Comparison of ENCODE assay signal across 8 cellular contexts in genomic region chr20:16574656-16575355, GRCh38. TPM values are rescaled to one million over a fixed set of nuclear protein-coding genes. Genes with fewer than 3 reads are reported as not detected.
DNase-seq lines count a peak whose midpoint lies in the region; ATAC-seq and TF ChIP-seq lines count a peak whose summit lies in the region.

No MANE protein-coding gene starts in this region.

- ATAC-seq in GM21447 (IDR thresholded peaks at IDR 0.05; ENCODE audit: unreplicated experiment) (peak; percentile 34), SK-N-SH treated with all-trans-retinoic acid at 6 μM for 48 hours (peak; percentile 79), Right ventricle myocardium superior (ENCODE audit: poor library complexity) (peak; percentile 93)

- peak overlapping the region; percentile 52 for H3K4me3 ChIP-seq in Jurkat, Clone E6-1 (ENCODE audit: low read length)

- peak overlapping the region; percentile 91 for H3K27ac Mint-ChIP-seq in activated naive CD8-positive, alpha-beta T cell
- H3K27ac Mint-ChIP-seq in osteocyte (ENCODE audit: unreplicated experiment), result peak overlapping the region; percentile 71

- no peaks in the 10 kb centered on the region for H3K9me3 Mint-ChIP-seq in activated naive CD8-positive, alpha-beta T cell (ENCODE audit: low read depth)
- H3K9me3 Mint-ChIP-seq in osteocyte (ENCODE audit: unreplicated experiment), result no peaks in the 10 kb centered on the region

- peaks cover 2% of the 10 kb centered on the region for H3K36me3 Mint-ChIP-seq in activated naive CD8-positive, alpha-beta T cell
- no peaks in the 10 kb centered on the region for H3K36me3 Mint-ChIP-seq in osteocyte (ENCODE audit: unreplicated experiment)

- peak overlapping the region; percentile 97 for H3K4me3 Mint-ChIP-seq in activated naive CD8-positive, alpha-beta T cell
- H3K4me3 Mint-ChIP-seq in osteocyte (ENCODE audit: unreplicated experiment), result peak overlapping the region; percentile 91

- peak overlapping the region; percentile 17 for H3K27ac ChIP-seq in temporal lobe (ENCODE audit: low read depth, low read length)

- TF ChIP-seq CTCF in osteocyte (IDR thresholded peaks at IDR 0.05), result no peak

- peak; percentile 83 for DNase-seq in DMS 273 (lab: John Stamatoyannopoulos, UW; ENCODE audit: unreplicated experiment)
- DNase-seq in Jurkat, Clone E6-1 (ENCODE audit: low read depth, low spot score), result peak; percentile 69
- peak; percentile 96 for DNase-seq in Right ventricle myocardium superior
- DNase-seq in osteocyte (ENCODE audit: extremely low spot score, unreplicated experiment), result peak; percentile 93

- H3K27me3 Mint-ChIP-seq in activated naive CD8-positive, alpha-beta T cell, result no peaks in the 10 kb centered on the region
- no peaks in the 10 kb centered on the region for H3K27me3 Mint-ChIP-seq in osteocyte (ENCODE audit: unreplicated experiment)

- intact Hi-C loops in Right ventricle myocardium superior (cut with DNase I), result loop anchor here (5.0 kb wide), 1 partner anchor 157 kb away; the partner anchor contains the start of gene SNRPB2

- peaks cover 45% of the 10 kb centered on the region for H3K4me1 Mint-ChIP-seq in activated naive CD8-positive, alpha-beta T cell (ENCODE audit: low read depth)
- H3K4me1 Mint-ChIP-seq in osteocyte (ENCODE audit: unreplicated experiment), result peaks cover 31% of the 10 kb centered on the region

TF ChIP-seq in SK-N-SH treated with all-trans-retinoic acid at 6 μM for 48 hours, 23 proteins besides CTCF, POLR2A, EP300 and RAD21:
- TF ChIP-seq BACH2 (CRISPR knock-in tag; IDR thresholded peaks at IDR 0.05; ENCODE audit: borderline replicate concordance), result no peak
- TF ChIP-seq ARNTL (CRISPR knock-in tag; IDR thresholded peaks at IDR 0.05; ENCODE audit: borderline replicate concordance, low read depth), result no peak
- TF ChIP-seq, protein P1, sequence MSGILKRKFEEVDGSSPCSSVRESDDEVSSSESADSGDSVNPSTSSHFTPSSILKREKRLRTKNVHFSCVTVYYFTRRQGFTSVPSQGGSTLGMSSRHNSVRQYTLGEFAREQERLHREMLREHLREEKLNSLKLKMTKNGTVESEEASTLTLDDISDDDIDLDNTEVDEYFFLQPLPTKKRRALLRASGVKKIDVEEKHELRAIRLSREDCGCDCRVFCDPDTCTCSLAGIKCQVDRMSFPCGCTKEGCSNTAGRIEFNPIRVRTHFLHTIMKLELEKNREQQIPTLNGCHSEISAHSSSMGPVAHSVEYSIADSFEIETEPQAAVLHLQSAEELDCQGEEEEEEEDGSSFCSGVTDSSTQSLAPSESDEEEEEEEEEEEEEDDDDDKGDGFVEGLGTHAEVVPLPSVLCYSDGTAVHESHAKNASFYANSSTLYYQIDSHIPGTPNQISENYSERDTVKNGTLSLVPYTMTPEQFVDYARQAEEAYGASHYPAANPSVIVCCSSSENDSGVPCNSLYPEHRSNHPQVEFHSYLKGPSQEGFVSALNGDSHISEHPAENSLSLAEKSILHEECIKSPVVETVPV (CRISPR knock-in tag; IDR thresholded peaks at IDR 0.05), result no peak
- TF ChIP-seq PATZ1 (CRISPR knock-in tag; IDR thresholded peaks at IDR 0.05; ENCODE audit: borderline replicate concordance), result no peak
- TF ChIP-seq GLIS3 (CRISPR knock-in tag; IDR thresholded peaks at IDR 0.05), result no peak
- TF ChIP-seq OSR1 (CRISPR knock-in tag; IDR thresholded peaks at IDR 0.05), result no peak
- TF ChIP-seq RARB (CRISPR knock-in tag; IDR thresholded peaks at IDR 0.05), result no peak
- TF ChIP-seq ZFP3 (CRISPR knock-in tag; IDR thresholded peaks at IDR 0.05), result no peak
- no peak for TF ChIP-seq TOX (CRISPR knock-in tag; IDR thresholded peaks at IDR 0.05; ENCODE audit: borderline replicate concordance)
- no peak for TF ChIP-seq ZNF565 (CRISPR knock-in tag; conservative IDR thresholded peaks at IDR 0.05; ENCODE audit: low read depth)
- TF ChIP-seq SNAI2 (CRISPR knock-in tag; IDR thresholded peaks at IDR 0.05), result no peak
- no peak for TF ChIP-seq TCF4 (CRISPR knock-in tag; IDR thresholded peaks at IDR 0.05; ENCODE audit: borderline replicate concordance)
- TF ChIP-seq ZNF8 (CRISPR knock-in tag; IDR thresholded peaks at IDR 0.05), result no peak
- TF ChIP-seq ZFP30 (CRISPR knock-in tag; IDR thresholded peaks at IDR 0.05), result no peak
- TF ChIP-seq PPARA (CRISPR knock-in tag; IDR thresholded peaks at IDR 0.05; ENCODE audit: borderline replicate concordance), result no peak
- TF ChIP-seq, protein P2, sequence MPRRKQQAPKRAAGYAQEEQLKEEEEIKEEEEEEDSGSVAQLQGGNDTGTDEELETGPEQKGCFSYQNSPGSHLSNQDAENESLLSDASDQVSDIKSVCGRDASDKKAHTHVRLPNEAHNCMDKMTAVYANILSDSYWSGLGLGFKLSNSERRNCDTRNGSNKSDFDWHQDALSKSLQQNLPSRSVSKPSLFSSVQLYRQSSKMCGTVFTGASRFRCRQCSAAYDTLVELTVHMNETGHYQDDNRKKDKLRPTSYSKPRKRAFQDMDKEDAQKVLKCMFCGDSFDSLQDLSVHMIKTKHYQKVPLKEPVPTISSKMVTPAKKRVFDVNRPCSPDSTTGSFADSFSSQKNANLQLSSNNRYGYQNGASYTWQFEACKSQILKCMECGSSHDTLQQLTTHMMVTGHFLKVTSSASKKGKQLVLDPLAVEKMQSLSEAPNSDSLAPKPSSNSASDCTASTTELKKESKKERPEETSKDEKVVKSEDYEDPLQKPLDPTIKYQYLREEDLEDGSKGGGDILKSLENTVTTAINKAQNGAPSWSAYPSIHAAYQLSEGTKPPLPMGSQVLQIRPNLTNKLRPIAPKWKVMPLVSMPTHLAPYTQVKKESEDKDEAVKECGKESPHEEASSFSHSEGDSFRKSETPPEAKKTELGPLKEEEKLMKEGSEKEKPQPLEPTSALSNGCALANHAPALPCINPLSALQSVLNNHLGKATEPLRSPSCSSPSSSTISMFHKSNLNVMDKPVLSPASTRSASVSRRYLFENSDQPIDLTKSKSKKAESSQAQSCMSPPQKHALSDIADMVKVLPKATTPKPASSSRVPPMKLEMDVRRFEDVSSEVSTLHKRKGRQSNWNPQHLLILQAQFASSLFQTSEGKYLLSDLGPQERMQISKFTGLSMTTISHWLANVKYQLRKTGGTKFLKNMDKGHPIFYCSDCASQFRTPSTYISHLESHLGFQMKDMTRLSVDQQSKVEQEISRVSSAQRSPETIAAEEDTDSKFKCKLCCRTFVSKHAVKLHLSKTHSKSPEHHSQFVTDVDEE (CRISPR knock-in tag; IDR thresholded peaks at IDR 0.05), result no peak
- TF ChIP-seq ZC3H10 (CRISPR knock-in tag; IDR thresholded peaks at IDR 0.05), result no peak
- no peak for TF ChIP-seq ESRRG (CRISPR knock-in tag; IDR thresholded peaks at IDR 0.05)
- TF ChIP-seq CSDC2 (CRISPR knock-in tag; IDR thresholded peaks at IDR 0.05), result no peak
- no peak for TF ChIP-seq ZNF70 (CRISPR knock-in tag; IDR thresholded peaks at IDR 0.05)

RNA-seq across cellular contexts. Expression of gene KIF16B, which starts 1.6 kb away (rescaled TPM):
- 4.4 TPM for polyA plus RNA-seq in Jurkat, Clone E6-1 (2012; ENCODE audit: insufficient read depth, insufficient read length)
- total RNA-seq in Right ventricle myocardium superior (18.3 TPM), osteocyte (8.8 and 10.2 TPM in 2 replicates), temporal lobe (37.1 TPM)

Comparison
In these comparisons a context has a peak if more than half of its experiments do, and no peak if none do; other contexts are left out.
1. Peak in every context shown above with its lines: DNase-seq, ATAC-seq, H3K4me3 ChIP-seq and H3K27ac ChIP-seq.
2. ATAC-seq: peak in every context shown above with its lines; median percentile 93 in Right ventricle myocardium superior; 79 in SK-N-SH treated with all-trans-retinoic acid at 6 μM for 48 hours; 34 in GM21447.